In the genomic region with DNA sequence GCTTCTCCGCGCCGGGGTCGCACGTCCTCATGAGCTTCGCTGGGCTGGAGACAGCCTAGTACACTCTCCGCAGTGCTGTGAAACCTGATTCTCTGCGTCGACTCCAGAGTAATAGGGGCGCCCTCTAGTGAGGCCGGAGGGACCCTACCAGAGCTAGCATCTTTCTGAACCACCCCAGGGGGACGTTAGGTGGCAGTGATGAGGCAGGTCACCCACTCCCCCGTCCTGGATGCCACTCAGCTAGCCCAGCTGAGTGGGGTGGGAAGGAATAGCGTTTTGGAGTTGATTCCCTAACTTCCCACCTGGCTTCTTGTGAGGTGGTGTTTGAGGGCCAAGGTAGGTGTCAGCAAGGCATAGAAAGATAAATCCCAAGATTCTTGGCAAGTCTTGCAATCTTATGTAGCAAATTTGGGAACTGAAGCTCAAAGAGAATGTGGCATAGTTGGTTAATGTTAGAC, we compare ENCODE assay signal across 8 cellular contexts. TPM values are rescaled to one million over a fixed set of nuclear protein-coding genes. Genes with fewer than 3 reads are reported as not detected.
DNase-seq lines count a peak whose midpoint lies in the region; ATAC-seq and TF ChIP-seq lines count a peak whose summit lies in the region.

No MANE protein-coding gene starts in this region.

- DNase-seq in NCI-H1105 treated with DMSO at 0.1 percent for 48 hours (lab: John Stamatoyannopoulos, UW): peak; percentile 81
- DNase-seq in SKM-1 treated with dmso at 0.1 percent for 144 hours (lab: John Stamatoyannopoulos, UW; ENCODE audit: unreplicated experiment): peak; percentile 87
- peak; percentile 81 for DNase-seq in activated naive CD8-positive, alpha-beta T cell treated with anti-CD3 and anti-CD28 coated beads, Interleukin-2, amount 10 ng/mL, durations not matched to agents 7 days and 5 days
- DNase-seq in heart right ventricle: peak; percentile 81 to 89
- DNase-seq in pulmonary artery endothelial cell (ENCODE audit: low read depth, low spot score): peak; percentile 64
- DNase-seq in vagina (ENCODE audit: extremely low spot score in 2 of 2): no peak

- H3K27me3 ChIP-seq in heart right ventricle (peaks cover 22 to 94% (median 80%) of the 10 kb centered on the region in 7 donors), vagina (peaks cover 8% of the 10 kb centered on the region)

- ATAC-seq in HG02763 (IDR thresholded peaks at IDR 0.05; ENCODE audit: unreplicated experiment) (peak; percentile 88), heart right ventricle (peak; percentile 93 to 97 (median 96))
- peak; percentile 98 for ATAC-seq in activated naive CD8-positive, alpha-beta T cell treated with anti-CD3 and anti-CD28 coated beads, Interleukin-2, amount 10 ng/mL, durations not matched to agents 7 days and 5 days (ENCODE audit: low read depth)

- H3K27ac ChIP-seq in heart right ventricle: no peak overlapping the region
- no peak overlapping the region for H3K27ac ChIP-seq in vagina

- H3K4me3 Mint-ChIP-seq in activated naive CD8-positive, alpha-beta T cell treated with anti-CD3 and anti-CD28 coated beads, Interleukin-2, amount 10 ng/mL, durations not matched to agents 7 days and 5 days: peak overlapping the region; percentile 59

- peaks cover 63% of the 10 kb centered on the region for H3K27me3 Mint-ChIP-seq in activated naive CD8-positive, alpha-beta T cell treated with anti-CD3 and anti-CD28 coated beads, Interleukin-2, amount 10 ng/mL, durations not matched to agents 7 days and 5 days

- H3K4me1 Mint-ChIP-seq in activated naive CD8-positive, alpha-beta T cell treated with anti-CD3 and anti-CD28 coated beads, Interleukin-2, amount 10 ng/mL, durations not matched to agents 7 days and 5 days: peaks cover 12% of the 10 kb centered on the region

- no peak overlapping the region for H3K27ac Mint-ChIP-seq in activated naive CD8-positive, alpha-beta T cell treated with anti-CD3 and anti-CD28 coated beads, Interleukin-2, amount 10 ng/mL, durations not matched to agents 7 days and 5 days

- TF ChIP-seq CTCF in GM12873 (IDR thresholded peaks at IDR 0.05; ENCODE audit: insufficient read depth, low read depth, low read length, missing control alignments) (peak; percentile 100), heart right ventricle (IDR thresholded peaks at IDR 0.05) (peak; percentile 90 to 100 (median 99)), vagina (IDR thresholded peaks at IDR 0.05) (peak; percentile 58 to 90 (median 74))

- intact Hi-C loops in heart right ventricle (cut with DNase I): loop anchor here in 4 of 10 donors (5.0 to 10.0 kb wide), 4 partner anchors 73 to 151 kb away; no protein-coding TSS in a partner anchor
- intact Hi-C loops in vagina (cut with DNase I): no loop called here

- 0% methylated on average over 14 of the region's 14 CpGs for WGBS in heart right ventricle, 2 donors

- no peaks in the 10 kb centered on the region for H3K9me3 Mint-ChIP-seq in activated naive CD8-positive, alpha-beta T cell treated with anti-CD3 and anti-CD28 coated beads, Interleukin-2, amount 10 ng/mL, durations not matched to agents 7 days and 5 days

- H3K4me3 ChIP-seq in heart right ventricle (peak overlapping the region in 8 of 10 donors; percentile 16 to 44 (median 34)), vagina (peak overlapping the region in 1 of 2 donors; percentile 18)

- TF ChIP-seq POLR2A in vagina (IDR thresholded peaks at IDR 0.05): no peak

- no peaks in the 10 kb centered on the region for H3K9me3 ChIP-seq in heart right ventricle
- H3K9me3 ChIP-seq in vagina: no peaks in the 10 kb centered on the region

- POLR2A ChIA-PET in activated naive CD8-positive, alpha-beta T cell treated with anti-CD3 and anti-CD28 coated beads, Interleukin-2, amount 10 ng/mL, durations not matched to agents 7 days and 5 days (lab: Charles Lee): interaction anchor here (0.6 kb wide), 1 partner anchor 229 kb away, joined by 3 read pairs; no protein-coding TSS in a partner anchor

- H3K36me3 ChIP-seq in heart right ventricle: no peaks in the 10 kb centered on the region
- no peaks in the 10 kb centered on the region for H3K36me3 ChIP-seq in vagina

- H3K4me1 ChIP-seq in heart right ventricle (peaks cover 8 to 35% (median 15%) of the 10 kb centered on the region in 9 donors), vagina (peaks cover 30% of the 10 kb centered on the region)

- H3K36me3 Mint-ChIP-seq in activated naive CD8-positive, alpha-beta T cell treated with anti-CD3 and anti-CD28 coated beads, Interleukin-2, amount 10 ng/mL, durations not matched to agents 7 days and 5 days: no peaks in the 10 kb centered on the region

RNA-seq across cellular contexts. Expression of a gene that starts 4.0 kb away (rescaled TPM):
- not detected for total RNA-seq in activated naive CD8-positive, alpha-beta T cell treated with anti-CD3 and anti-CD28 coated beads, Interleukin-2, amount 10 ng/mL, durations not matched to agents 7 days and 5 days
- total RNA-seq in heart right ventricle (not detected), pulmonary artery endothelial cell (not detected in 2 replicates), vagina (1.5 TPM)
- polyA plus RNA-seq in heart right ventricle: not detected

RNA-seq across cellular contexts. Expression of a gene that starts 4.2 kb away (rescaled TPM):
- not detected for total RNA-seq in activated naive CD8-positive, alpha-beta T cell treated with anti-CD3 and anti-CD28 coated beads, Interleukin-2, amount 10 ng/mL, durations not matched to agents 7 days and 5 days
- under 1 TPM in 9 of 10 donors, not detected in 1; 0.05 to 0.49 (median 0.15) TPM for total RNA-seq in heart right ventricle
- polyA plus RNA-seq in heart right ventricle: under 1 TPM; 0.03 to 0.73 TPM
- not detected in 2 replicates for total RNA-seq in pulmonary artery endothelial cell
- 20.6 TPM for total RNA-seq in vagina

RNA-seq across cellular contexts. Expression of a gene that starts 11.5 kb away (rescaled TPM):
- under 1 TPM in 1 of 2 experiments, not detected in 1; 0.68 TPM for total RNA-seq in activated naive CD8-positive, alpha-beta T cell treated with anti-CD3 and anti-CD28 coated beads, Interleukin-2, amount 10 ng/mL, durations not matched to agents 7 days and 5 days
- total RNA-seq in heart right ventricle: 1 to 10 TPM in 1 of 10 donors, under 1 TPM in 8, not detected in 1; 0.11 to 1.3 (median 0.47) TPM
- polyA plus RNA-seq in heart right ventricle: 1 to 10 TPM in 1 of 2 donors, under 1 TPM in 1; 0.16 to 1.3 TPM
- not detected in 2 replicates for total RNA-seq in pulmonary artery endothelial cell
- 66.5 TPM for total RNA-seq in vagina

RNA-seq across cellular contexts. Expression of a gene that starts 11.6 kb away (rescaled TPM):
- not detected for total RNA-seq in activated naive CD8-positive, alpha-beta T cell treated with anti-CD3 and anti-CD28 coated beads, Interleukin-2, amount 10 ng/mL, durations not matched to agents 7 days and 5 days
- total RNA-seq in heart right ventricle (under 1 TPM in 9 of 10 donors, not detected in 1; 0.17 to 0.99 (median 0.61) TPM), pulmonary artery endothelial cell (not detected in 2 replicates), vagina (98.7 TPM)
- polyA plus RNA-seq in heart right ventricle: under 1 TPM; 0.14 to 0.80 TPM

Comparison
In these comparisons a context has a peak if more than half of its experiments do, and no peak if none do; other contexts are left out.
1. DNase-seq: peak in NCI-H1105 treated with DMSO at 0.1 percent for 48 hours (single experiment), SKM-1 treated with dmso at 0.1 percent for 144 hours (single experiment), activated naive CD8-positive, alpha-beta T cell treated with anti-CD3 and anti-CD28 coated beads, Interleukin-2, amount 10 ng/mL, durations not matched to agents 7 days and 5 days (single experiment), heart right ventricle (2 of 2) and pulmonary artery endothelial cell (single experiment); none in vagina (0 of 2).
2. RNA of a gene that starts 4.2 kb away (total RNA-seq): 20.6 TPM in vagina (single experiment); 0.05 to 0.49 TPM in heart right ventricle, not detected in activated naive CD8-positive, alpha-beta T cell treated with anti-CD3 and anti-CD28 coated beads, Interleukin-2, amount 10 ng/mL, durations not matched to agents 7 days and 5 days and not detected in pulmonary artery endothelial cell; every median in the first group is over 10 times any median in the second.
3. RNA of a gene that starts 11.5 kb away (total RNA-seq): 66.5 TPM in vagina (single experiment); 0.68 TPM in activated naive CD8-positive, alpha-beta T cell treated with anti-CD3 and anti-CD28 coated beads, Interleukin-2, amount 10 ng/mL, durations not matched to agents 7 days and 5 days, 0.11 to 1.3 TPM in heart right ventricle and not detected in pulmonary artery endothelial cell; every median in the first group is over 10 times any median in the second.
4. Peak in every context shown above with its lines, with median percentiles within 50 percentile points of each other: CTCF ChIP-seq and ATAC-seq.